ENCODE assay signal across 15 cellular contexts in genomic region chr3:11757441-11757875, GRCh38.
DNase-seq lines count a peak whose midpoint lies in the region; ATAC-seq, FAIRE-seq and TF ChIP-seq lines count a peak whose summit lies in the region.
"Had no signal": no experiment of that assay in that cellular context is flagged by ENCODE, and none has a peak within 500 bp of the region (broad histone marks: within the 10 kb centered on the region; RNA-seq: fewer than 3 reads in every experiment).

No MANE protein-coding gene starts in this region.

- TF ChIP-seq EP300 in A549 (IDR thresholded peaks at IDR 0.05), result no peak

- H3K36me3 Mint-ChIP-seq in effector memory CD8-positive, alpha-beta T cell (ENCODE audit: insufficient read depth), result no peaks in the 10 kb centered on the region
- H3K36me3 Mint-ChIP-seq: activated naive CD8-positive, alpha-beta T cell treated with anti-CD3 and anti-CD28 coated beads for 36 hours had no signal

- FAIRE-seq in A549 (lab: Jason Lieb, UNC), result no peak

- POLR2A ChIA-PET in A549 (lab: Yijun Ruan, JAX), result no interaction called here

- H3K4me3 ChIP-seq in A549 (no peak overlapping the region), fibroblast of villous mesenchyme (ENCODE audit: low read depth, low read length) (no peak overlapping the region)
- H3K4me3 ChIP-seq: lower lobe of right lung had no signal

- H3K27ac Mint-ChIP-seq in effector memory CD8-positive, alpha-beta T cell, result no peak overlapping the region
- H3K27ac Mint-ChIP-seq: activated naive CD8-positive, alpha-beta T cell treated with anti-CD3 and anti-CD28 coated beads for 36 hours; stimulated activated naive CD8-positive, alpha-beta T cell treated with anti-CD3 and anti-CD28 coated beads, Interleukin-15, Interleukin-2, amounts not matched to agents 100 ng/mL and 50 ng/mL, for 24 hours had no signal

- H3K4me2 ChIP-seq in A549, result no peak overlapping the region

- TF ChIP-seq CTCF in A549 (IDR thresholded peaks at IDR 0.05) (no peak), fibroblast of villous mesenchyme (IDR thresholded peaks at IDR 0.05; ENCODE audit: insufficient read depth, low read depth, low read length) (no peak)

- H3K4me3 Mint-ChIP-seq in effector memory CD8-positive, alpha-beta T cell, result no peak overlapping the region
- H3K4me3 Mint-ChIP-seq: activated naive CD8-positive, alpha-beta T cell treated with anti-CD3 and anti-CD28 coated beads for 36 hours; stimulated activated naive CD8-positive, alpha-beta T cell treated with anti-CD3 and anti-CD28 coated beads, Interleukin-15, Interleukin-2, amounts not matched to agents 100 ng/mL and 50 ng/mL, for 24 hours had no signal

- CTCF ChIA-PET in A549 (lab: Yijun Ruan, JAX), result no interaction called here

- DNase-seq in A549 (ENCODE audit: low read depth in 1 of 2, low spot score in 1 of 2) (peak in 1 of 2 experiments; percentile 23), GM03348 (ENCODE audit: low spot score) (peak; percentile 17), SHP77 (lab: John Stamatoyannopoulos, UW) (peak; percentile 11 to 13), fibroblast of villous mesenchyme (ENCODE audit: low read depth) (peak; percentile 66), left colon (no peak)
- no peak for DNase-seq in effector memory CD8-positive, alpha-beta T cell
- DNase-seq: activated naive CD8-positive, alpha-beta T cell treated with anti-CD3 and anti-CD28 coated beads for 36 hours; head of caudate nucleus; lower lobe of right lung; NCI-H1105 treated with DMSO at 0.1 percent for 48 hours had no signal

- no peaks in the 10 kb centered on the region for H3K9me3 ChIP-seq in A549
- H3K9me3 ChIP-seq: lower lobe of right lung had no signal

- H3K4me1 Mint-ChIP-seq in effector memory CD8-positive, alpha-beta T cell (ENCODE audit: low read depth in 2 of 2), result no peaks in the 10 kb centered on the region
- H3K4me1 Mint-ChIP-seq: activated naive CD8-positive, alpha-beta T cell treated with anti-CD3 and anti-CD28 coated beads for 36 hours had no signal

- H3K4me1 ChIP-seq in A549, result no peaks in the 10 kb centered on the region
- H3K4me1 ChIP-seq: lower lobe of right lung, parathyroid adenoma had no signal

- no peak for TF ChIP-seq POLR2A in A549 (IDR thresholded peaks at IDR 0.05; ENCODE audit: low read length)

- peaks cover 0 to 8% of the 10 kb centered on the region in 2 donors for H3K27me3 Mint-ChIP-seq in effector memory CD8-positive, alpha-beta T cell
- H3K27me3 Mint-ChIP-seq: activated naive CD8-positive, alpha-beta T cell treated with anti-CD3 and anti-CD28 coated beads for 36 hours; stimulated activated naive CD8-positive, alpha-beta T cell treated with anti-CD3 and anti-CD28 coated beads, Interleukin-15, Interleukin-2, amounts not matched to agents 100 ng/mL and 50 ng/mL, for 24 hours had no signal

- H3K9me3 Mint-ChIP-seq in effector memory CD8-positive, alpha-beta T cell, result no peaks in the 10 kb centered on the region
- H3K9me3 Mint-ChIP-seq: activated naive CD8-positive, alpha-beta T cell treated with anti-CD3 and anti-CD28 coated beads for 36 hours; stimulated activated naive CD8-positive, alpha-beta T cell treated with anti-CD3 and anti-CD28 coated beads, Interleukin-15, Interleukin-2, amounts not matched to agents 100 ng/mL and 50 ng/mL, for 24 hours had no signal

- 44% methylated on average over 9 of the region's 9 CpGs for WGBS in A549 (ENCODE audit: missing lambda C conversion rate)

- no peak for TF ChIP-seq RAD21 in A549 (conservative IDR thresholded peaks at IDR 0.05 in 1 of 2, IDR thresholded peaks at IDR 0.05 in 1 of 2)

- intact Hi-C loops in left colon (cut with DNase I, micrococcal nuclease), result no loop called here

- ATAC-seq in A549, result peak in 1 of 2 experiments; percentile 65; a peak in 3 of 6 replicates
- ATAC-seq in effector memory CD8-positive, alpha-beta T cell (replicated peaks), result no peak
- ATAC-seq in left colon, result no peak
- no peak for ATAC-seq in GM18519 (IDR thresholded peaks at IDR 0.05; ENCODE audit: low FRiP score, unreplicated experiment)
- no peak for ATAC-seq in HG03460 (IDR thresholded peaks at IDR 0.05; ENCODE audit: unreplicated experiment)
- ATAC-seq: lower lobe of right lung had no signal

- no peak overlapping the region for H3K27ac ChIP-seq in A549
- H3K27ac ChIP-seq: C4-2B, lower lobe of right lung, parathyroid adenoma had no signal

TF ChIP-seq in A549, 52 proteins besides CTCF, POLR2A, EP300 and RAD21:
- TF ChIP-seq CEBPB (IDR thresholded peaks at IDR 0.05) (peak; percentile 28 to 50; a peak in 2 of 4 replicates), JUN (IDR thresholded peaks at IDR 0.05) (no peak), ZSCAN20 (CRISPR knock-in tag; IDR thresholded peaks at IDR 0.05) (no peak), USF2 (IDR thresholded peaks at IDR 0.05) (no peak), NPAS2 (CRISPR knock-in tag; IDR thresholded peaks at IDR 0.05; ENCODE audit: borderline replicate concordance) (no peak), PHF8 (IDR thresholded peaks at IDR 0.05; ENCODE audit: borderline replicate concordance, low read depth) (no peak)

Comparison
In these comparisons a context has a peak if more than half of its experiments do, and no peak if none do; other contexts are left out.
1. DNase-seq: peak in GM03348 (single experiment), SHP77 (2 of 2) and fibroblast of villous mesenchyme (single experiment); none in effector memory CD8-positive, alpha-beta T cell (0 of 3) and left colon (0 of 2).